Comparison of ENCODE assay signal across 8 cellular contexts in genomic region chr17:30116345-30116660, GRCh38. TPM values are rescaled to one million over a fixed set of nuclear protein-coding genes. Genes with fewer than 3 reads are reported as not detected.
DNase-seq lines count a peak whose midpoint lies in the region.

No MANE protein-coding gene starts in this region.

- no peaks in the 10 kb centered on the region for H3K4me1 ChIP-seq in iPS-20b (ENCODE audit: insufficient read depth, low read length)

- no peaks in the 10 kb centered on the region for H3K27me3 ChIP-seq in iPS-20b (ENCODE audit: insufficient read depth, low read length)

- H3K27me3 Mint-ChIP-seq in activated T-helper 2 cell treated with anti-CD3 and anti-CD28 coated beads, Interferon-gamma antibody, Interleukin-2, Interleukin-4, amounts not matched to agents 10 μg/mL and 5 μg/mL and 100 μg/mL, durations not matched to agents 14 hours and 24 hours and 36 hours (ENCODE audit: low read depth), result peaks cover 3% of the 10 kb centered on the region

- intact Hi-C loops in activated T-helper 2 cell treated with anti-CD3 and anti-CD28 coated beads, Interferon-gamma antibody, Interleukin-2, Interleukin-4, amounts not matched to agents 10 μg/mL and 5 μg/mL and 100 μg/mL, durations not matched to agents 14 hours and 24 hours and 36 hours (cut with micrococcal nuclease), result loop anchor here (2.0 to 10.0 kb wide), 4 partner anchors 56 to 358 kb away; partner anchors contain the start of genes BLMH and GOSR1

- H3K27ac ChIP-seq in iPS-20b (ENCODE audit: low read length), result peak overlapping the region; percentile 99
- peak overlapping the region; percentile 75 for H3K27ac ChIP-seq in temporal lobe (ENCODE audit: low read depth, low read length)

- peak overlapping the region; percentile 94 for H3K4me3 ChIP-seq in iPS-20b (ENCODE audit: low read length)

- H3K9me3 Mint-ChIP-seq in activated T-helper 2 cell treated with anti-CD3 and anti-CD28 coated beads, Interferon-gamma antibody, Interleukin-2, Interleukin-4, amounts not matched to agents 10 μg/mL and 5 μg/mL and 100 μg/mL, durations not matched to agents 14 hours and 24 hours and 36 hours, result no peaks in the 10 kb centered on the region

- peaks cover 27% of the 10 kb centered on the region for H3K36me3 Mint-ChIP-seq in activated T-helper 2 cell treated with anti-CD3 and anti-CD28 coated beads, Interferon-gamma antibody, Interleukin-2, Interleukin-4, amounts not matched to agents 10 μg/mL and 5 μg/mL and 100 μg/mL, durations not matched to agents 14 hours and 24 hours and 36 hours (ENCODE audit: low read depth)

- H3K36me3 ChIP-seq in iPS-20b (ENCODE audit: insufficient read depth, low read depth, low read length), result peaks cover 21% of the 10 kb centered on the region

- DNase-seq in NOMO-1 (lab: John Stamatoyannopoulos, UW; ENCODE audit: unreplicated experiment in 2 of 2) (peak; percentile 49 to 70), NOMO-1 treated with dmso at 0.1 percent for 144 hours (lab: John Stamatoyannopoulos, UW; ENCODE audit: unreplicated experiment) (no peak), SIG-M5 treated with dmso at 0.1 percent for 504 hours (lab: John Stamatoyannopoulos, UW; ENCODE audit: unreplicated experiment) (no peak), MV-4-11 (lab: John Stamatoyannopoulos, UW) (no peak), NCI-H187 (lab: John Stamatoyannopoulos, UW) (no peak)
- DNase-seq in activated T-helper 2 cell treated with anti-CD3 and anti-CD28 coated beads, Interferon-gamma antibody, Interleukin-2, Interleukin-4, amounts not matched to agents 10 μg/mL and 5 μg/mL and 100 μg/mL, durations not matched to agents 14 hours and 24 hours and 36 hours (ENCODE audit: low spot score), result no peak

- H3K9me3 ChIP-seq in iPS-20b (ENCODE audit: insufficient read depth, low read depth, low read length), result no peaks in the 10 kb centered on the region

- peak overlapping the region; percentile 98 for H3K27ac Mint-ChIP-seq in activated T-helper 2 cell treated with anti-CD3 and anti-CD28 coated beads, Interferon-gamma antibody, Interleukin-2, Interleukin-4, amounts not matched to agents 10 μg/mL and 5 μg/mL and 100 μg/mL, durations not matched to agents 14 hours and 24 hours and 36 hours

- H3K4me1 Mint-ChIP-seq in activated T-helper 2 cell treated with anti-CD3 and anti-CD28 coated beads, Interferon-gamma antibody, Interleukin-2, Interleukin-4, amounts not matched to agents 10 μg/mL and 5 μg/mL and 100 μg/mL, durations not matched to agents 14 hours and 24 hours and 36 hours (ENCODE audit: low read depth), result peaks cover 56% of the 10 kb centered on the region

- peak overlapping the region; percentile 96 for H3K4me3 Mint-ChIP-seq in activated T-helper 2 cell treated with anti-CD3 and anti-CD28 coated beads, Interferon-gamma antibody, Interleukin-2, Interleukin-4, amounts not matched to agents 10 μg/mL and 5 μg/mL and 100 μg/mL, durations not matched to agents 14 hours and 24 hours and 36 hours (ENCODE audit: low read depth)

- peak overlapping the region; percentile 100 for H3K9ac ChIP-seq in iPS-20b (ENCODE audit: low read depth, low read length)

RNA-seq across cellular contexts. Expression of gene NSRP1, which starts 0.3 kb away (rescaled TPM):
- 27.3 and 27.4 TPM in 2 replicates for total RNA-seq in activated T-helper 2 cell treated with anti-CD3 and anti-CD28 coated beads, Interferon-gamma antibody, Interleukin-2, Interleukin-4, amounts not matched to agents 10 μg/mL and 5 μg/mL and 100 μg/mL, durations not matched to agents 14 hours and 24 hours and 36 hours
- total RNA-seq in temporal lobe, result 5.4 TPM

Comparison
In these comparisons a context has a peak if more than half of its experiments do, and no peak if none do; other contexts are left out.
1. DNase-seq: peak in NOMO-1 (2 of 2); none in NOMO-1 treated with dmso at 0.1 percent for 144 hours (single experiment), activated T-helper 2 cell treated with anti-CD3 and anti-CD28 coated beads, Interferon-gamma antibody, Interleukin-2, Interleukin-4, amounts not matched to agents 10 μg/mL and 5 μg/mL and 100 μg/mL, durations not matched to agents 14 hours and 24 hours and 36 hours (single experiment), SIG-M5 treated with dmso at 0.1 percent for 504 hours (single experiment), MV-4-11 (single experiment) and NCI-H187 (0 of 2).